Comparison of ENCODE assay signal across 8 cellular contexts in the genomic region with DNA sequence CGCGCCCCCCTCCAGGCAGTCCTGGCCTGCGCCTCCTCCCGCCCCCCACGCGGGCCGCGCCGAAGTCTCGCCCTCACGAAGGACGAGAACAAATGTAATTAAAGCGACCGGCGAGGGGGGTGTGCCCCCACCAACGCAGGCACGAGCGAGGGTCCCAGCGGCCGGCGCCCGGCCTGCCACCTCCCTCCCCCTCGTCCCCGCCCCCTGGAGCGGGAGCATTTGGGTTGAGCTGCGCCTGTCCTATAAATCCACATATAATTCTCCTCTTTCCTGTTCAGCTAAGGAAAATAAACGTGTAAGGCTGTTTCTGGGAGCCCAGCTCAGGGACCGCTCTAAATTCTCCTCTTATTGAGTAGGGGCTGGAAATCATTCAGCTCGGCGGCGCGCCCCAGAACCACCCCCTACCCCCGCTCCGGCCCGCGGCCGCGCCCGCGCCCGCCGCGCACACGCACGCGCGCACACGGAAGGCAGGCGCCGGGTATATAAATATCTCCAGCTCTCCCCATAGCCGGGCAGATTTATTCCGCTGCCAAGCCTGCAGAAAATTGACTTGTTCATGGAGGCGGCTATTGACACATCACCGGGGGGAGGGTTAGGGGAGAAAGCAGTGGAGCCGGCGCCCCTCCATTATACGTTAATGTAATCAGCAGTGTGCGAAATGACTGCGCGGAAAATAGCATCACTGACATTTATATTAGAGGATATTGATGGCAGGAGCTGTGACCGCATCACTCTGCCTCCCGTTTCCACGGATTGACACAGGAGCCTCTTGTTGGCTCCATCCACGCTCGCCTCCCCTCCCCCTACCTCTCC.
A peak's percentile ranks its signal among the peaks of the same experiment; 100 is the strongest.
DNase-seq lines count a peak whose midpoint lies in the region; ATAC-seq and TF ChIP-seq lines count a peak whose summit lies in the region.

No MANE protein-coding gene starts in this region.

- peak overlapping the region; percentile 64 for H2AFZ ChIP-seq in KMS-11 (ENCODE audit: low read depth)

- H4K20me1 ChIP-seq in KMS-11 (ENCODE audit: insufficient read depth): no peaks in the 10 kb centered on the region

- H3K4me1 ChIP-seq in KMS-11 (ENCODE audit: low read depth, poor library complexity, severe bottlenecking) (peaks cover 32% of the 10 kb centered on the region), iPS-18a (ENCODE audit: control insufficient read depth, low read depth, low read length) (peaks cover 30% of the 10 kb centered on the region)

- H3K36me3 ChIP-seq in BJ (ENCODE audit: control insufficient read depth, insufficient read depth, low read length): no peaks in the 10 kb centered on the region
- no peaks in the 10 kb centered on the region for H3K36me3 ChIP-seq in KMS-11 (ENCODE audit: insufficient read depth)
- H3K36me3 ChIP-seq in iPS-18a (ENCODE audit: control insufficient read depth, low read depth, low read length): no peaks in the 10 kb centered on the region

- no peaks in the 10 kb centered on the region for H3K79me2 ChIP-seq in KMS-11 (ENCODE audit: insufficient read depth, low read depth)

- TF ChIP-seq CTCF in BJ (IDR thresholded peaks at IDR 0.05; ENCODE audit: insufficient read depth, low read depth, low read length) (no peak), KMS-11 (conservative IDR thresholded peaks at IDR 0.05; ENCODE audit: low read depth, low read length) (no peak), astrocyte of the cerebellum (IDR thresholded peaks at IDR 0.05; ENCODE audit: low read depth, low read length, missing control alignments) (no peak)

- H3K9ac ChIP-seq in KMS-11: no peak overlapping the region
- no peak overlapping the region for H3K9ac ChIP-seq in iPS-18a (ENCODE audit: low read length)

- peak overlapping the region; percentile 40 for H3K4me3 ChIP-seq in BJ (ENCODE audit: low read depth, low read length)
- no peak overlapping the region for H3K4me3 ChIP-seq in KMS-11 (IDR thresholded peaks at IDR 0.05; ENCODE audit: insufficient read depth, low read depth, low read length)
- H3K4me3 ChIP-seq in astrocyte of the cerebellum (ENCODE audit: low read depth, low read length): peak overlapping the region; percentile 42
- peak overlapping the region; percentile 68 for H3K4me3 ChIP-seq in iPS-18a (ENCODE audit: low read length)
- H3K4me3 ChIP-seq in skin epidermis: peak overlapping the region; percentile 15 to 50 (median 34)

- H3K27ac ChIP-seq in KMS-11 (no peak overlapping the region), iPS-18a (ENCODE audit: low read length) (no peak overlapping the region), skin epidermis (no peak overlapping the region)

- no peak for ATAC-seq in GM21529 (IDR thresholded peaks at IDR 0.05; ENCODE audit: unreplicated experiment)

- peak overlapping the region; percentile 68 for H3K4me2 ChIP-seq in KMS-11

- in situ Hi-C loops in astrocyte of the cerebellum (cut with HindIII; ENCODE audit: low sequenced_read_pairs): no loop called here

- H3K9me3 ChIP-seq in iPS-18a (ENCODE audit: control insufficient read depth, low read depth, low read length): no peaks in the 10 kb centered on the region

- DNase-seq in BJ (ENCODE audit: low read depth): no peak
- DNase-seq in astrocyte of the cerebellum (ENCODE audit: low read depth): no peak
- no peak for DNase-seq in AML-193 (lab: John Stamatoyannopoulos, UW)
- no peak for DNase-seq in UCSD-AML1 (lab: John Stamatoyannopoulos, UW; ENCODE audit: unreplicated experiment)

- H3K27me3 ChIP-seq in BJ (ENCODE audit: control insufficient read depth, insufficient read depth, low read length) (peaks cover 46% of the 10 kb centered on the region), KMS-11 (ENCODE audit: insufficient read depth, low read depth) (peaks cover 3% of the 10 kb centered on the region; the same call in 1 of the 2 replicates), iPS-18a (ENCODE audit: control insufficient read depth, insufficient read depth, low read length) (peaks cover 94% of the 10 kb centered on the region)

- POLR2A ChIA-PET in BJ (lab: Charles Lee): no interaction called here

- CTCF ChIA-PET in BJ (lab: Yijun Ruan, JAX): interaction anchor here (0.5 to 4.5 kb wide), 21 partner anchors 8 to 279 kb away, joined by 3 to 33 read pairs (median 4); no protein-coding TSS in a partner anchor
